ENCODE assay signal across 22 cellular contexts in the genomic region with DNA sequence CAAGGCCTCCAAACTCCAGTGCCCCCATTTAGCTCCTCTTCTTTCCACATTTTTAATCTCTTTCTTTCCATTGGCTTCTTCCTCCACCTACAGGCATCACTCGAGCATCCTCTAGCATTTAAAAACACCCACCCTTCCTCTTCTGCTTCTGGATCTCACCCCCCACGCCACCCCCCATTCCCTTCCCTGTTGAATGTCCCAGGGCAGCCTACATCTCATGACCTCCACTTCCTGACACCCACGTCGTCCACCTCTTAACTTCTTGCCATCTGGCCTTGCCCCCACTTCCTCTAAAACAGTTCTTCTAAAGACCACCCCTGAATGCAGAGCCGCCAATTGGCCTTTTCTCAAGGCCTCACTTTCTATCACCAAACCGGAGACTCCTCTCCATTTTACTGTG. TPM values are rescaled to one million over a fixed set of nuclear protein-coding genes. Genes with fewer than 3 reads are reported as not detected.
"Had no signal": no experiment of that assay in that cellular context is flagged by ENCODE, and none has a peak within 500 bp of the region (broad histone marks: within the 10 kb centered on the region; RNA-seq: fewer than 3 reads in every experiment).

No MANE protein-coding gene starts in this region.

- H3K4me2 ChIP-seq: KMS-11 had no signal

- H3K4me3 ChIP-seq: K562, SJSA1, SK-N-MC had no signal

- DNase-seq: Kasumi-1, MM.1S, NCI-H1092 treated with DMSO at 0.1 percent for 48 hours, NCI-H1436, NCI-H187, NCI-H2029, NCI-H2081 treated with DMSO at 0.1 percent for 48 hours, NCI-H2171, NCI-H226, NCI-H510A, NCI-H524 treated with DMSO at 0.1 percent for 48 hours, NCI-H69, NCI-H774, Right ventricle myocardium superior, RPMI8226, SIG-M5 had no signal

- H3K9me3 ChIP-seq: SJSA1 had no signal

- H3K27me3 ChIP-seq: SJSA1 had no signal

- H3K27ac Mint-ChIP-seq: IgD-negative memory B cell had no signal

- H3K4me1 ChIP-seq: SJSA1 had no signal

- H3K36me3 ChIP-seq: SJSA1 had no signal

- ATAC-seq: K562 had no signal

- H3K9ac ChIP-seq: KMS-11 had no signal

- H3K9me3 Mint-ChIP-seq: IgD-negative memory B cell had no signal

- H3K27ac ChIP-seq: HL-60, KMS-11, SJSA1, SK-N-MC had no signal

RNA-seq across cellular contexts. Expression of a gene that starts 8.2 kb away (rescaled TPM):
- total RNA-seq: Right ventricle myocardium superior, SJSA1 had no signal
- polyA plus RNA-seq: IgD-negative memory B cell had no signal

RNA-seq across cellular contexts. Expression of a gene that starts 38.3 kb away (rescaled TPM):
- total RNA-seq: K562, Right ventricle myocardium superior had no signal
- polyA plus RNA-seq: IgD-negative memory B cell had no signal

RNA-seq across cellular contexts. Expression of a gene that starts 55.8 kb away (rescaled TPM):
- total RNA-seq: K562, Right ventricle myocardium superior, SJSA1 had no signal
- polyA plus RNA-seq: IgD-negative memory B cell, K562 had no signal
